1 cellular context compared by ENCODE assay signal in genomic region chr2:72681016-72681995, GRCh38.
TF ChIP-seq lines count a peak whose summit lies in the region.

No MANE protein-coding gene starts in this region.

TF ChIP-seq in HepG2, 621 proteins besides CTCF, POLR2A, EP300 and RAD21 (continued from another document):
- TF ChIP-seq ARID3A (IDR thresholded peaks at IDR 0.05; ENCODE audit: low read depth, low read length) (peak; percentile 94), NAIF1 (CRISPR knock-in tag; IDR thresholded peaks at IDR 0.05; ENCODE audit: borderline replicate concordance) (no peak), GATAD2A (CRISPR knock-in tag; IDR thresholded peaks at IDR 0.05) (peak; percentile 61), FOXA1 (IDR thresholded peaks at IDR 0.05) (0 out of 2 replicates have a peak, but pooled peaks have one; percentile 18), FOXA1 (CRISPR knock-in tag; IDR thresholded peaks at IDR 0.05) (peak; percentile 79), UBTF (CRISPR knock-in tag; IDR thresholded peaks at IDR 0.05) (no peak), TCF7 (IDR thresholded peaks at IDR 0.05; ENCODE audit: low read depth) (peak; percentile 56; the same call in 1 of the 2 replicates), ZFP62 (CRISPR knock-in tag; IDR thresholded peaks at IDR 0.05) (no peak), ZNF766 (CRISPR knock-in tag; IDR thresholded peaks at IDR 0.05; ENCODE audit: borderline replicate concordance) (no peak), ARID5B (CRISPR knock-in tag; IDR thresholded peaks at IDR 0.05) (peak; percentile 65), ZNF616 (CRISPR knock-in tag; IDR thresholded peaks at IDR 0.05; ENCODE audit: low read depth) (no peak), TMF1 (CRISPR knock-in tag; IDR thresholded peaks at IDR 0.05; ENCODE audit: low read depth) (no peak), FOXP1 (IDR thresholded peaks at IDR 0.05) (no peak), FOXP1 (CRISPR knock-in tag; IDR thresholded peaks at IDR 0.05) (peak; percentile 28; the same call in 1 of the 2 replicates), SUZ12 (IDR thresholded peaks at IDR 0.05; ENCODE audit: low read depth, low read length) (no peak), FOXM1 (CRISPR knock-in tag; IDR thresholded peaks at IDR 0.05) (no peak), SOX5 (CRISPR knock-in tag; IDR thresholded peaks at IDR 0.05; ENCODE audit: borderline replicate concordance) (peak; percentile 48; the same call in 1 of the 2 replicates), SOX13 (IDR thresholded peaks at IDR 0.05) (no peak), SOX13 (CRISPR knock-in tag; conservative IDR thresholded peaks at IDR 0.05 in 1 of 2, IDR thresholded peaks at IDR 0.05 in 1 of 2) (peak in 1 of 2 experiments; percentile 73; a peak in 2 of 4 replicates), HNF4A (CRISPR knock-in tag; IDR thresholded peaks at IDR 0.05) (peak; percentile 83), BCL6 (CRISPR knock-in tag; IDR thresholded peaks at IDR 0.05) (0 out of 2 replicates have a peak, but pooled peaks have one; percentile 50), HOXA3 (CRISPR knock-in tag; IDR thresholded peaks at IDR 0.05) (no peak), ZNF670 (CRISPR knock-in tag; IDR thresholded peaks at IDR 0.05; ENCODE audit: borderline replicate concordance) (no peak), ISL2 (CRISPR knock-in tag; IDR thresholded peaks at IDR 0.05) (0 out of 2 replicates have a peak, but pooled peaks have one; percentile 42), FOXO4 (CRISPR knock-in tag; conservative IDR thresholded peaks at IDR 0.05) (no peak), IRF9 (CRISPR knock-in tag; IDR thresholded peaks at IDR 0.05; ENCODE audit: borderline replicate concordance) (no peak), FOXA3 (CRISPR knock-in tag; IDR thresholded peaks at IDR 0.05) (peak; percentile 69), RXRB (CRISPR knock-in tag; IDR thresholded peaks at IDR 0.05; ENCODE audit: borderline replicate concordance) (0 out of 2 replicates have a peak, but pooled peaks have one; percentile 17), ZNF687 (CRISPR knock-in tag; IDR thresholded peaks at IDR 0.05) (no peak), SNAPC2 (CRISPR knock-in tag; IDR thresholded peaks at IDR 0.05) (no peak)
